ENCODE assay signal across 8 cellular contexts in the genomic region with DNA sequence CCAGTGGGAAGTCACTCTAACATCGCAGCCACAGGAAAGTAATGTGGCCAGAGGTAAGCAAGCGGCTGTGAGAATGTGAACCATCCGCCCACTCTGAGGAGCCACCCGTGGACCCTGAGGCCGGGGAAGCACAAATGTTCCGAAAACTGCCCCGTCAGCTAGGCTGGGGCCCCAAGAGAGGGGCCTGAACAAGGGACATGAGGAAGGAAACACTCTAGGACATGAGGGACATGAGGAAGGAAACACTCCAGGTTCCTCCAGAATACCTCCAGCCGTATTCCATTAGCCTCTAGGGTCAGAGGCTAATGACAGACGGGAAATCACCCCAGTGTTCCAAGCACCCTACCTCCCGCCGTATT. TPM values are rescaled to one million over a fixed set of nuclear protein-coding genes. Genes with fewer than 3 reads are reported as not detected.
A peak's percentile ranks its signal among the peaks of the same experiment; 100 is the strongest.
DNase-seq lines count a peak whose midpoint lies in the region; ATAC-seq, FAIRE-seq and TF ChIP-seq lines count a peak whose summit lies in the region.

No MANE protein-coding gene starts in this region.

- H3K36me3 ChIP-seq in BLaER1 (peaks cover 34% of the 10 kb centered on the region), MG63 (peaks cover 26% of the 10 kb centered on the region), bronchial epithelial cell (ENCODE audit: control insufficient read depth, insufficient read depth, low read length) (peaks cover 4% of the 10 kb centered on the region), liver (ENCODE audit: control insufficient read depth in 4 of 4, insufficient read depth in 3 of 4, low read depth in 1 of 4, low read length in 3 of 4) (peaks cover 0 to 3% (median 3%) of the 10 kb centered on the region in 4 donors)

- peak; percentile 24 for ATAC-seq in GM19463 (IDR thresholded peaks at IDR 0.05; ENCODE audit: unreplicated experiment)

- TF ChIP-seq RAD21 in liver (IDR thresholded peaks at IDR 0.05) = no peak

- DNase-seq in MG63 (no peak), bronchial epithelial cell (ENCODE audit: low read depth) (peak; percentile 6), NCI-H146 treated with DMSO at 0.1 percent for 48 hours (lab: John Stamatoyannopoulos, UW; ENCODE audit: unreplicated experiment) (no peak), NCI-H2107 (lab: John Stamatoyannopoulos, UW) (no peak)

- H3K4me3 ChIP-seq in BLaER1 (peak overlapping the region; percentile 89), MG63 (peak overlapping the region; percentile 75), bronchial epithelial cell (ENCODE audit: low read depth, low read length) (peak overlapping the region; percentile 81), liver (ENCODE audit: low read depth in 1 of 3, low read length in 3 of 3) (peak overlapping the region; percentile 68 to 84 (median 81))

- no peak for FAIRE-seq in bronchial epithelial cell (lab: Jason Lieb, UNC)

- peaks cover 31% of the 10 kb centered on the region for H3K4me1 ChIP-seq in BLaER1
- peaks cover 0 to 18% (median 9%) of the 10 kb centered on the region in 4 donors for H3K4me1 ChIP-seq in liver (ENCODE audit: control insufficient read depth in 4 of 4, insufficient read depth in 4 of 4, low read length in 3 of 4)

- H3K27me3 ChIP-seq in BLaER1 (no peaks in the 10 kb centered on the region), MG63 (no peaks in the 10 kb centered on the region), bronchial epithelial cell (ENCODE audit: control insufficient read depth, insufficient read depth, low read length) (no peaks in the 10 kb centered on the region), liver (ENCODE audit: control insufficient read depth in 4 of 4, insufficient read depth in 4 of 4, low read length in 3 of 4) (no peaks in the 10 kb centered on the region)

- 0 out of 2 replicates have a peak, but pooled peaks cover 11% of the 10 kb centered on the region for H4K20me1 ChIP-seq in BLaER1

- TF ChIP-seq CTCF in bronchial epithelial cell (IDR thresholded peaks at IDR 0.05; ENCODE audit: insufficient read depth, low read length, severe bottlenecking) (no peak), liver (IDR thresholded peaks at IDR 0.05; ENCODE audit: low read depth, low read length, missing input control) (no peak)

- H3K9me3 ChIP-seq in BLaER1 (no peaks in the 10 kb centered on the region), MG63 (no peaks in the 10 kb centered on the region), liver (ENCODE audit: control insufficient read depth in 4 of 4, low read length in 3 of 4) (no peaks in the 10 kb centered on the region)

- H3K4me2 ChIP-seq in BLaER1 = peak overlapping the region; percentile 79

- WGBS in liver = under 1% methylated on average over 11 of the region's 11 CpGs

- H3K9ac ChIP-seq in BLaER1 = peak overlapping the region; percentile 97
- peak overlapping the region; percentile 68 to 81 for H3K9ac ChIP-seq in liver (ENCODE audit: low read depth in 1 of 2, low read length in 2 of 2)

- peak overlapping the region; percentile 93 for H3K27ac ChIP-seq in BLaER1
- H3K27ac ChIP-seq in liver (ENCODE audit: low read depth in 1 of 2, low read length in 2 of 2) = peak overlapping the region; percentile 56 to 68
- peak overlapping the region; percentile 45 for H3K27ac ChIP-seq in temporal lobe (ENCODE audit: low read depth, low read length)

TF ChIP-seq in liver, 16 proteins besides CTCF, POLR2A, EP300 and RAD21:
- TF ChIP-seq RXRA (IDR thresholded peaks at IDR 0.05) (no peak), TAF1 (conservative IDR thresholded peaks at IDR 0.05) (no peak), GABPA (IDR thresholded peaks at IDR 0.05 in 1 of 2, conservative IDR thresholded peaks at IDR 0.05 in 1 of 2) (no peak), EGR1 (IDR thresholded peaks at IDR 0.05; ENCODE audit: low read depth in 2 of 2) (no peak)

RNA-seq across cellular contexts. Expression of a gene that starts 0.3 kb away (rescaled TPM):
- total RNA-seq in MG63 (2014; rRNA removed; shearing (Covaris generic); ENCODE audit: low replicate concordance) = 18.7 and 38.6 TPM in 2 replicates
- 4.7 and 6.7 TPM in 2 replicates for total RNA-seq in bronchial epithelial cell
- 10 to 100 TPM in 1 of 2 donors, 1 to 10 TPM in 1; 5.1 to 16.7 TPM for total RNA-seq in liver
- 10 to 100 TPM in 1 of 2 donors, 1 to 10 TPM in 1; 8.7 to 12.4 TPM for polyA plus RNA-seq in liver
- 11.3 TPM for total RNA-seq in temporal lobe

RNA-seq across cellular contexts. Expression of a gene that starts 16.0 kb away (rescaled TPM):
- total RNA-seq in MG63 (2014; rRNA removed; shearing (Covaris generic); ENCODE audit: low replicate concordance) = 1.4 TPM in 1 of 2 replicates, not detected in the other
- total RNA-seq in bronchial epithelial cell (3.4 and 19.6 TPM in 2 replicates), liver (10 to 100 TPM; 18.4 to 18.6 TPM), temporal lobe (3.4 TPM)
- 1 to 10 TPM; 5.2 to 5.4 TPM for polyA plus RNA-seq in liver
